In genomic region chr20:24611360-24612140, GRCh38 we compare ENCODE assay signal across 23 cellular contexts.
"Had no signal": no experiment of that assay in that cellular context is flagged by ENCODE, and none has a peak within 500 bp of the region (broad histone marks: within the 10 kb centered on the region; RNA-seq: fewer than 3 reads in every experiment).

No MANE protein-coding gene starts in this region.

- DNase-seq: activated CD4-positive, alpha-beta T cell treated with anti-CD3 and anti-CD28 coated beads for 1 hour; activated CD4-positive, alpha-beta T cell treated with anti-CD3 and anti-CD28 coated beads, Interleukin-2, amount 10 ng/mL, durations not matched to agents 7 days and 5 days; activated CD8-positive, alpha-beta T cell treated with anti-CD3 and anti-CD28 coated beads for 36 hours; activated gamma-delta T cell treated with Interleukin-2 at 50 U/mL for 16 hours; activated naive CD4-positive, alpha-beta T cell treated with anti-CD3 and anti-CD28 coated beads, Interleukin-2, amount 50 U/mL, for 16 hours; activated T-cell treated with anti-CD3 and anti-CD28 coated beads, Interleukin-2, amount 50 U/mL, for 4 hours; amniotic stem cell; brain microvascular endothelial cell; caudate nucleus; foreskin melanocyte; kidney glomerular epithelial cell; left lung; naive thymus-derived CD4-positive, alpha-beta T cell; occipital lobe; posterior cingulate gyrus; right lobe of liver; stimulated activated CD4-positive, alpha-beta T cell treated with anti-CD3 and anti-CD28 coated beads, Interleukin-2, amount 100 ng/mL, for 48 hours; stimulated activated naive CD8-positive, alpha-beta T cell treated with anti-CD3 and anti-CD28 coated beads, Interleukin-15, Interleukin-2, amounts not matched to agents 100 U/mL and 50 U/mL, for 24 hours; T-helper 2 cell; trophoblast cell had no signal

- ATAC-seq: activated CD8-positive, alpha-beta T cell treated with anti-CD3 and anti-CD28 coated beads for 36 hours; activated T-cell treated with anti-CD3 and anti-CD28 coated beads, Interleukin-2, amount 50 U/mL, for 4 hours; activated T-helper 17 cell treated with anti-CD3 and anti-CD28 coated beads, Interleukin-2, amount 50 U/mL, for 72 hours; esophagus mucosa; left lung; naive thymus-derived CD4-positive, alpha-beta T cell; stimulated activated naive CD8-positive, alpha-beta T cell treated with anti-CD3 and anti-CD28 coated beads, Interleukin-15, Interleukin-2, amounts not matched to agents 100 U/mL and 50 U/mL, for 24 hours had no signal

- H3K4me3 ChIP-seq: left lung, right lobe of liver, thoracic aorta had no signal

- H3K27me3 ChIP-seq: brain microvascular endothelial cell, right lobe of liver had no signal

- H3K27ac ChIP-seq: brain microvascular endothelial cell, left lung, right lobe of liver, thoracic aorta had no signal

- H3K4me1 ChIP-seq: left lung, right lobe of liver had no signal

- H3K9me3 ChIP-seq: left lung, right lobe of liver, thoracic aorta had no signal

- H3K36me3 ChIP-seq: brain microvascular endothelial cell, left lung, right lobe of liver, thoracic aorta had no signal
